8 cellular contexts compared by ENCODE assay signal in genomic region chr1:22275626-22276395, GRCh38.
A peak's percentile ranks its signal among the peaks of the same experiment; 100 is the strongest.
DNase-seq lines count a peak whose midpoint lies in the region; ATAC-seq, FAIRE-seq and TF ChIP-seq lines count a peak whose summit lies in the region.

No MANE protein-coding gene starts in this region.

- H3K4me3 Mint-ChIP-seq in activated naive CD4-positive, alpha-beta T cell treated with anti-CD3 and anti-CD28 coated beads for 36 hours, result no peak overlapping the region

- POLR2A ChIA-PET in HEK293T (lab: Yijun Ruan, JAX), result no interaction called here

- 20 to 35% (median 35%) methylated on average over 9 to 16 of the region's 16 CpGs for WGBS in heart left ventricle, 4 donors

- H3K27ac Mint-ChIP-seq in activated naive CD4-positive, alpha-beta T cell treated with anti-CD3 and anti-CD28 coated beads for 36 hours, result no peak overlapping the region

- H3K4me3 ChIP-seq in heart left ventricle, result no peak overlapping the region

- TF ChIP-seq CTCF in heart left ventricle (IDR thresholded peaks at IDR 0.05), result peak; percentile 50 to 74 (median 68)

- FAIRE-seq in RCC 7860 (lab: Jason Lieb, UNC), result no peak

- ATAC-seq in heart left ventricle (peak in 3 of 4 donors; percentile 44 to 76 (median 72)), GM19328 (IDR thresholded peaks at IDR 0.05; ENCODE audit: unreplicated experiment) (no peak), HG03342 (IDR thresholded peaks at IDR 0.05; ENCODE audit: unreplicated experiment) (no peak)

- H3K4me1 Mint-ChIP-seq in activated naive CD4-positive, alpha-beta T cell treated with anti-CD3 and anti-CD28 coated beads for 36 hours (ENCODE audit: low read depth), result no peaks in the 10 kb centered on the region

- CTCF ChIA-PET in HEK293T (lab: Yijun Ruan, JAX), result interaction anchor here (0.5 to 1.0 kb wide), 3 partner anchors 16 to 22 kb away, joined by 3 to 4 read pairs (median 3); no protein-coding TSS in a partner anchor
- CTCF ChIA-PET in activated naive CD4-positive, alpha-beta T cell treated with anti-CD3 and anti-CD28 coated beads for 36 hours (lab: Charles Lee), result interaction anchor here (0.9 to 1.8 kb wide), 7 partner anchors 13 to 170 kb away, joined by 3 to 6 read pairs (median 4); no protein-coding TSS in a partner anchor

- H3K9me3 Mint-ChIP-seq in activated naive CD4-positive, alpha-beta T cell treated with anti-CD3 and anti-CD28 coated beads for 36 hours, result peaks cover 5% of the 10 kb centered on the region

- H3K9me3 ChIP-seq in heart left ventricle, result peaks cover 0 to 8% (median 0%) of the 10 kb centered on the region in 12 donors

- DNase-seq in CD1c-positive myeloid dendritic cell (ENCODE audit: extremely low spot score), result peak; percentile 20
- DNase-seq in HEK293T (ENCODE audit: extremely low spot score), result peak; percentile 81
- DNase-seq in RCC 7860 (ENCODE audit: low spot score), result peak; percentile 42
- DNase-seq in activated naive CD4-positive, alpha-beta T cell treated with anti-CD3 and anti-CD28 coated beads for 36 hours, result peak; percentile 62
- peak in 1 of 5 donors; percentile 16 for DNase-seq in heart left ventricle
- DNase-seq in pulmonary artery endothelial cell (ENCODE audit: low read depth, low spot score), result peak; percentile 17

- peaks cover 7% of the 10 kb centered on the region for H3K27me3 Mint-ChIP-seq in activated naive CD4-positive, alpha-beta T cell treated with anti-CD3 and anti-CD28 coated beads for 36 hours (ENCODE audit: low read depth)

- no peak overlapping the region for H3K27ac ChIP-seq in heart left ventricle

- peaks cover 0 to 50% (median 0%) of the 10 kb centered on the region in 9 donors for H3K27me3 ChIP-seq in heart left ventricle

- intact Hi-C loops in activated naive CD4-positive, alpha-beta T cell treated with anti-CD3 and anti-CD28 coated beads for 36 hours (cut with micrococcal nuclease), result loop anchor here (1.0 kb wide), 1 partner anchor 144 kb away; no protein-coding TSS in a partner anchor
- intact Hi-C loops in heart left ventricle (cut with DNase I), result loop anchor here in 9 of 10 donors (5.0 to 10.0 kb wide), 3 partner anchors 141 to 171 kb away; no protein-coding TSS in a partner anchor

- TF ChIP-seq POLR2A in heart left ventricle (IDR thresholded peaks at IDR 0.05), result no peak

- no peaks in the 10 kb centered on the region for H3K36me3 ChIP-seq in heart left ventricle

- no peaks in the 10 kb centered on the region for H3K36me3 Mint-ChIP-seq in activated naive CD4-positive, alpha-beta T cell treated with anti-CD3 and anti-CD28 coated beads for 36 hours (ENCODE audit: low read depth)

- no peaks in the 10 kb centered on the region for H3K4me1 ChIP-seq in heart left ventricle

TF ChIP-seq in HEK293T, 16 proteins besides CTCF, POLR2A, EP300 and RAD21:
- no peak for TF ChIP-seq ELF4 (IDR thresholded peaks at IDR 0.05)
- no peak for TF ChIP-seq FOXA1 (IDR thresholded peaks at IDR 0.05)
- no peak for TF ChIP-seq LEF1 (IDR thresholded peaks at IDR 0.05; ENCODE audit: borderline replicate concordance)
- no peak for TF ChIP-seq CTBP1 (IDR thresholded peaks at IDR 0.05; ENCODE audit: borderline replicate concordance)
- no peak for TF ChIP-seq TARDBP (IDR thresholded peaks at IDR 0.05)
- TF ChIP-seq BHLHE40 (IDR thresholded peaks at IDR 0.05; ENCODE audit: borderline replicate concordance), result no peak
- no peak for TF ChIP-seq ARNT (IDR thresholded peaks at IDR 0.05)
- no peak for TF ChIP-seq L3MBTL2 (conservative IDR thresholded peaks at IDR 0.05)
- TF ChIP-seq NFRKB (IDR thresholded peaks at IDR 0.05), result no peak
- TF ChIP-seq SUZ12 (IDR thresholded peaks at IDR 0.05), result no peak
- TF ChIP-seq HDGF (IDR thresholded peaks at IDR 0.05; ENCODE audit: borderline replicate concordance), result no peak
- TF ChIP-seq PKNOX1 (IDR thresholded peaks at IDR 0.05), result no peak

Comparison
In these comparisons a context has a peak if more than half of its experiments do, and no peak if none do; other contexts are left out.
1. ATAC-seq: peak in heart left ventricle (3 of 4); none in GM19328 (single experiment) and HG03342 (single experiment).